Comparison of ENCODE assay signal across 15 cellular contexts in the genomic region with DNA sequence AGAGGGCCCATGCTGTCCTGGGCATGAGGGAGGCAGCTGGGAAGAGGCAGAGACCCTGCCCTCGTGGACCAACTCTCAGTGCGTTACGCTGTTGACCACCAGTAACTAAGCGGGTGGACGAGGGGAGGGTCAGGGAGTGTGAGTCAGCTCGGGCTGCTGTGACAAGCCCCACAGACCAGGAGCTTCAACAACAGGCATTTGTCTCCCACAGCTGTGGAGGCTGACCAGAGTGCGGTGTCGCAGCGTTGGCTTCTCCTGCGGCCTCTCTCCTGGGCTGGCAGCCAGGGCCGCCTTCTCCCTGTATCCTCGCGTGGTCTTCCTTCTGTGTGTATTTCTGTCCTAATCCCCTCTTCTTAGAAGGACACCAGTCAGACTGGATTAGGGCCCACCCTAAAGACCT. TPM values are rescaled to one million over a fixed set of nuclear protein-coding genes. Genes with fewer than 3 reads are reported as not detected.
DNase-seq lines count a peak whose midpoint lies in the region; ATAC-seq and TF ChIP-seq lines count a peak whose summit lies in the region.
"Had no signal": no experiment of that assay in that cellular context is flagged by ENCODE, and none has a peak within 500 bp of the region (broad histone marks: within the 10 kb centered on the region; RNA-seq: fewer than 3 reads in every experiment).

No MANE protein-coding gene starts in this region.

- DNase-seq in CD8-positive, alpha-beta T cell: no peak
- DNase-seq in activated naive CD8-positive, alpha-beta T cell treated with anti-CD3 and anti-CD28 coated beads for 36 hours: no peak
- DNase-seq in left ventricle myocardium superior (peak; percentile 68), posterior cingulate gyrus (peak in 6 of 10 donors; percentile 25 to 94 (median 64)), SHP77 treated with DMSO at 0.1 percent for 48 hours (lab: John Stamatoyannopoulos, UW) (no peak)
- DNase-seq in stimulated activated CD8-positive, alpha-beta memory T cell treated with anti-CD3 and anti-CD28 coated beads, Interleukin-4, amount 100 ng/mL, for 48 hours: no peak
- no peak for DNase-seq in activated T-cell treated with anti-CD3 and anti-CD28 coated beads, Interleukin-2, amount 50 U/mL, for 24 hours
- DNase-seq: activated CD8-positive, alpha-beta memory T cell treated with anti-CD3 and anti-CD28 coated beads, Interleukin-2, amount 50 U/mL, for 4 hours; Karpas-422; NCI-H2081 treated with DMSO at 0.1 percent for 48 hours; nephron progenitor cell had no signal

- peak overlapping the region; percentile 92 for H3K27ac Mint-ChIP-seq in CD8-positive, alpha-beta T cell
- H3K27ac Mint-ChIP-seq in activated naive CD8-positive, alpha-beta T cell treated with anti-CD3 and anti-CD28 coated beads for 36 hours: peak overlapping the region; percentile 97
- H3K27ac Mint-ChIP-seq in activated T-cell treated with anti-CD3 and anti-CD28 coated beads, Interleukin-2, amount 50 U/mL, for 24 hours: no peak overlapping the region
- H3K27ac Mint-ChIP-seq: nephron progenitor cell had no signal

- ATAC-seq in CD8-positive, alpha-beta T cell: no peak
- ATAC-seq in left ventricle myocardium superior (peak; percentile 22), GM21576 (IDR thresholded peaks at IDR 0.05; ENCODE audit: unreplicated experiment) (no peak)
- ATAC-seq: esophagus mucosa had no signal

- H3K27ac ChIP-seq in CD8-positive, alpha-beta T cell (ENCODE audit: low read depth, low read length): no peak overlapping the region
- H3K27ac ChIP-seq: ascending aorta had no signal

- H3K9me3 Mint-ChIP-seq in CD8-positive, alpha-beta T cell: no peaks in the 10 kb centered on the region
- no peaks in the 10 kb centered on the region for H3K9me3 Mint-ChIP-seq in activated naive CD8-positive, alpha-beta T cell treated with anti-CD3 and anti-CD28 coated beads for 36 hours
- H3K9me3 Mint-ChIP-seq in activated T-cell treated with anti-CD3 and anti-CD28 coated beads, Interleukin-2, amount 50 U/mL, for 24 hours: no peaks in the 10 kb centered on the region
- H3K9me3 Mint-ChIP-seq: nephron progenitor cell had no signal

- POLR2A ChIA-PET in CD8-positive, alpha-beta T cell (lab: Charles Lee): interaction anchor here (0.9 to 3.8 kb wide), 6 partner anchors 10 to 334 kb away, joined by 3 to 55 read pairs (median 26); a partner anchor contains a TSS

- no peaks in the 10 kb centered on the region for H3K36me3 ChIP-seq in CD8-positive, alpha-beta T cell (ENCODE audit: insufficient read depth, low read length)
- H3K36me3 ChIP-seq: ascending aorta; BLaER1 treated with 17β-estradiol and CSF1 and Interleukin-3, amounts not matched to agents 10 nM and 100 nM had no signal

- H3K27me3 ChIP-seq in CD8-positive, alpha-beta T cell (ENCODE audit: insufficient read depth, low read length): no peaks in the 10 kb centered on the region
- H3K27me3 ChIP-seq: ascending aorta; BLaER1 treated with 17β-estradiol and CSF1 and Interleukin-3, amounts not matched to agents 10 nM and 100 nM had no signal

- CTCF ChIA-PET in CD8-positive, alpha-beta T cell (lab: Charles Lee): interaction anchor here (1.1 to 16.0 kb wide), 5 partner anchors 9 to 45 kb away, joined by 4 to 183 read pairs (median 67); no protein-coding TSS in a partner anchor

- no peaks in the 10 kb centered on the region for H3K27me3 Mint-ChIP-seq in CD8-positive, alpha-beta T cell (ENCODE audit: low read depth)
- no peaks in the 10 kb centered on the region for H3K27me3 Mint-ChIP-seq in activated naive CD8-positive, alpha-beta T cell treated with anti-CD3 and anti-CD28 coated beads for 36 hours
- H3K27me3 Mint-ChIP-seq in activated T-cell treated with anti-CD3 and anti-CD28 coated beads, Interleukin-2, amount 50 U/mL, for 24 hours: no peaks in the 10 kb centered on the region

- H3K9me3 ChIP-seq in CD8-positive, alpha-beta T cell (ENCODE audit: low read length): no peaks in the 10 kb centered on the region
- H3K9me3 ChIP-seq: ascending aorta had no signal

- no peaks in the 10 kb centered on the region for H3K36me3 Mint-ChIP-seq in CD8-positive, alpha-beta T cell
- H3K36me3 Mint-ChIP-seq in activated naive CD8-positive, alpha-beta T cell treated with anti-CD3 and anti-CD28 coated beads for 36 hours: peaks cover 2% of the 10 kb centered on the region
- no peaks in the 10 kb centered on the region for H3K36me3 Mint-ChIP-seq in activated T-cell treated with anti-CD3 and anti-CD28 coated beads, Interleukin-2, amount 50 U/mL, for 24 hours (ENCODE audit: low read depth)

- no peak for TF ChIP-seq CTCF in CD8-positive, alpha-beta T cell (IDR thresholded peaks at IDR 0.05)

- intact Hi-C loops in CD8-positive, alpha-beta T cell (cut with DNase I, micrococcal nuclease): loop anchor here in 1 of 2 experiments (5.0 kb wide), 1 partner anchor 53 kb away; no protein-coding TSS in a partner anchor
- intact Hi-C loops in left ventricle myocardium superior (cut with micrococcal nuclease) (no loop called here), posterior cingulate gyrus (cut with DNase I) (no loop called here)

- H3K4me1 Mint-ChIP-seq in CD8-positive, alpha-beta T cell (ENCODE audit: low read depth): peaks cover 44% of the 10 kb centered on the region
- peaks cover 31% of the 10 kb centered on the region for H3K4me1 Mint-ChIP-seq in activated naive CD8-positive, alpha-beta T cell treated with anti-CD3 and anti-CD28 coated beads for 36 hours
- H3K4me1 Mint-ChIP-seq in activated T-cell treated with anti-CD3 and anti-CD28 coated beads, Interleukin-2, amount 50 U/mL, for 24 hours (ENCODE audit: low read depth): peaks cover 39% of the 10 kb centered on the region

- no peak overlapping the region for H3K4me3 Mint-ChIP-seq in CD8-positive, alpha-beta T cell
- H3K4me3 Mint-ChIP-seq in activated naive CD8-positive, alpha-beta T cell treated with anti-CD3 and anti-CD28 coated beads for 36 hours: no peak overlapping the region
- no peak overlapping the region for H3K4me3 Mint-ChIP-seq in activated T-cell treated with anti-CD3 and anti-CD28 coated beads, Interleukin-2, amount 50 U/mL, for 24 hours
- H3K4me3 Mint-ChIP-seq: nephron progenitor cell had no signal

- H3K4me3 ChIP-seq in CD8-positive, alpha-beta T cell (ENCODE audit: low read depth, low read length): no peak overlapping the region
- H3K4me3 ChIP-seq: ascending aorta; BLaER1 treated with 17β-estradiol and CSF1 and Interleukin-3, amounts not matched to agents 10 nM and 100 nM had no signal

- H3K4me1 ChIP-seq in CD8-positive, alpha-beta T cell (ENCODE audit: insufficient read depth, low read length): peaks cover 41% of the 10 kb centered on the region
- H3K4me1 ChIP-seq: ascending aorta had no signal

RNA-seq across cellular contexts. Expression of a gene that starts 13.0 kb away (rescaled TPM):
- under 1 TPM; 0.17 to 0.24 TPM for total RNA-seq in CD8-positive, alpha-beta T cell
- under 1 TPM; 0.18 to 0.45 TPM for total RNA-seq in activated naive CD8-positive, alpha-beta T cell treated with anti-CD3 and anti-CD28 coated beads for 36 hours
- total RNA-seq in left ventricle myocardium superior: 3.0 TPM

RNA-seq across cellular contexts. Expression of a gene that starts 20.3 kb away (rescaled TPM):
- under 1 TPM; 0.60 to 0.75 TPM for total RNA-seq in CD8-positive, alpha-beta T cell
- under 1 TPM; 0.40 to 0.56 TPM for total RNA-seq in activated naive CD8-positive, alpha-beta T cell treated with anti-CD3 and anti-CD28 coated beads for 36 hours
- 0.27 TPM for total RNA-seq in left ventricle myocardium superior
- total RNA-seq: ascending aorta had no signal

RNA-seq across cellular contexts. Expression of a gene that starts 46.4 kb away (rescaled TPM):
- not detected for total RNA-seq in CD8-positive, alpha-beta T cell
- total RNA-seq in activated naive CD8-positive, alpha-beta T cell treated with anti-CD3 and anti-CD28 coated beads for 36 hours: not detected
- total RNA-seq in left ventricle myocardium superior: not detected
- total RNA-seq: ascending aorta, esophagus mucosa had no signal

Comparison
In these comparisons a context has a peak if more than half of its experiments do, and no peak if none do; other contexts are left out.
1. DNase-seq: peak in left ventricle myocardium superior (single experiment) and posterior cingulate gyrus (6 of 10); none in CD8-positive, alpha-beta T cell (0 of 7), activated naive CD8-positive, alpha-beta T cell treated with anti-CD3 and anti-CD28 coated beads for 36 hours (single experiment), stimulated activated CD8-positive, alpha-beta memory T cell treated with anti-CD3 and anti-CD28 coated beads, Interleukin-4, amount 100 ng/mL, for 48 hours (single experiment), SHP77 treated with DMSO at 0.1 percent for 48 hours (single experiment) and activated T-cell treated with anti-CD3 and anti-CD28 coated beads, Interleukin-2, amount 50 U/mL, for 24 hours (single experiment).